Comparison of ENCODE assay signal across 27 cellular contexts in the genomic region with DNA sequence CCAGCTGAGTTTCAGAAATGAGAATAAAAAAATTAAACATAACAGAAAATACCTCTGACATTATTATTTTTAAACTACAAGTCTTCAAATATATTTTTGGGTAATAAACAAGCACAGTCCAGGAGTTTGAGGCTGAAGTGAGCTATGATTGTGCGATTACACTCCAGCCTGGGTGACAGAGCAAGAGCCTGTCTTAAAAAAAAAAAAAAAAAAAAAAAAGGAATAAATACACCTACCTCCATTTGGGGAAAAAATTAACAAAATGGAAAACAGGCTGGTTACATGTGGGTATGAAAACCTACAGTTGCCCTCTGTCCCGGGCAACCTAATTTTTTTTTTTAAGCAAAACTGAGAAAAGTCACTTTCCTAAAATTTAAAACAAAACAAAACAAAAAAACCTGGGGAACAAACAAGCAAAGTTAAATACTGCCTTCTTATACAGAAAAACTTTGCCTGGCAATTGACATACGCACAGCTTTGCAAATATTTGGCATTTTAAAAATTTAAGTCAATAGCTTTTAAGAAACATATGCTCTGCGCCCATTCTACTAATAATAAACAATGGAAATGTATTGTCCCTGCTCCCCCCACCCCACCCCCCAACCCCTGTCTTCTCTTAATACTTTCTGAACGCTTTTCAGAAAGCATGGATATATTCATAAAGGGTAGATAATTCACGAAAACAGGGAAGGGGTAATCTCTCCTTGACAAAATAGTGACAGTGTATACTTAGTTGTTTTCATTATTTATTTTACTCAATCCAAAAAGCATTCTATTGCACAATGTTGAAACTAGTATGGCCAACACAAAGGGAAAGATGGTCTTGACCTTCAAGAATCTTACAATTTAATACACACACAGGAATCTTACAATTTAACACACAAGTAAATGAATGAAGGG.
"Had no signal": no experiment of that assay in that cellular context is flagged by ENCODE, and none has a peak within 500 bp of the region (broad histone marks: within the 10 kb centered on the region; RNA-seq: fewer than 3 reads in every experiment).

No MANE protein-coding gene starts in this region.

- H3K27ac ChIP-seq: ascending aorta, body of pancreas, Peyer's patch, RWPE1, SJCRH30 had no signal

- FAIRE-seq: bronchial epithelial cell had no signal

- H3K4me2 ChIP-seq: SK-N-SH had no signal

- H3K27ac Mint-ChIP-seq: activated B cell treated with CpG ODN at 0.5 μM for 24 hours; activated CD4-positive, alpha-beta memory T cell treated with anti-CD3 and anti-CD28 coated beads, Interleukin-2, amount 10 ng/mL, durations not matched to agents 7 days and 5 days; T-helper 2 cell treated with Interferon-gamma antibody and Interleukin-4, amounts not matched to agents 5 μg/mL and 100 μg/mL, for 36 hours had no signal

- H3K36me3 ChIP-seq: ascending aorta, Peyer's patch had no signal

- ATAC-seq: activated naive CD4-positive, alpha-beta T cell treated with anti-CD3 and anti-CD28 coated beads, Interleukin-2, amount 50 U/mL, for 72 hours; activated naive CD8-positive, alpha-beta T cell treated with anti-CD3 and anti-CD28 coated beads, Interleukin-2, amount 50 U/mL, for 24 hours; body of pancreas had no signal

- DNase-seq: activated B cell treated with CpG ODN at 0.5 μM for 24 hours; activated CD4-positive, alpha-beta memory T cell treated with anti-CD3 and anti-CD28 coated beads, Interleukin-2, amount 10 ng/mL, durations not matched to agents 7 days and 5 days; activated CD4-positive, alpha-beta T cell treated with anti-CD3 and anti-CD28 coated beads for 1 hour; activated CD4-positive, alpha-beta T cell treated with anti-CD3 and anti-CD28 coated beads, Interleukin-2, amount 50 U/mL, for 1 hour; activated naive CD8-positive, alpha-beta T cell treated with anti-CD3 and anti-CD28 coated beads, Interleukin-2, amount 50 U/mL, for 24 hours; activated T-cell treated with anti-CD3 and anti-CD28 coated beads for 4 hours; amniotic stem cell; body of pancreas; central memory CD4-positive, alpha-beta T cell; Karpas-422; MM.1S; NCI-H1105; NCI-H146; NCI-H187 treated with DMSO at 0.1 percent for 48 hours; NCI-H2081 treated with DMSO at 0.1 percent for 48 hours; NCI-H446; NCI-H524; Peyer's patch; Right ventricle myocardium superior; SJCRH30; SK-N-SH; T-helper 1 cell had no signal

- H3K9me3 Mint-ChIP-seq: activated B cell treated with CpG ODN at 0.5 μM for 24 hours; activated CD4-positive, alpha-beta memory T cell treated with anti-CD3 and anti-CD28 coated beads, Interleukin-2, amount 10 ng/mL, durations not matched to agents 7 days and 5 days; activated naive CD4-positive, alpha-beta T cell treated with anti-CD3 and anti-CD28 coated beads, Interleukin-2, amount 50 U/mL, for 72 hours; activated naive CD8-positive, alpha-beta T cell treated with anti-CD3 and anti-CD28 coated beads, Interleukin-2, amount 50 U/mL, for 24 hours; T-helper 2 cell treated with Interferon-gamma antibody and Interleukin-4, amounts not matched to agents 5 μg/mL and 100 μg/mL, for 36 hours had no signal

- H3K4me3 ChIP-seq: ascending aorta, body of pancreas, Peyer's patch, SJCRH30 had no signal

- H3K9me2 ChIP-seq: SK-N-SH had no signal

- H3K9me3 ChIP-seq: ascending aorta, body of pancreas, Peyer's patch, SJCRH30, SK-N-SH had no signal

- H3K27me3 ChIP-seq: ascending aorta, body of pancreas, Peyer's patch, SJCRH30 had no signal

- H3K4me3 Mint-ChIP-seq: activated B cell treated with CpG ODN at 0.5 μM for 24 hours; activated CD4-positive, alpha-beta memory T cell treated with anti-CD3 and anti-CD28 coated beads, Interleukin-2, amount 10 ng/mL, durations not matched to agents 7 days and 5 days; activated naive CD8-positive, alpha-beta T cell treated with anti-CD3 and anti-CD28 coated beads, Interleukin-2, amount 50 U/mL, for 24 hours; T-helper 2 cell treated with Interferon-gamma antibody and Interleukin-4, amounts not matched to agents 5 μg/mL and 100 μg/mL, for 36 hours had no signal

- H3K27me3 Mint-ChIP-seq: activated B cell treated with CpG ODN at 0.5 μM for 24 hours; activated CD4-positive, alpha-beta memory T cell treated with anti-CD3 and anti-CD28 coated beads, Interleukin-2, amount 10 ng/mL, durations not matched to agents 7 days and 5 days; activated naive CD8-positive, alpha-beta T cell treated with anti-CD3 and anti-CD28 coated beads, Interleukin-2, amount 50 U/mL, for 24 hours had no signal
